Comparison of ENCODE assay signal across 1 cellular context in genomic region chr5:39206630-39207319, GRCh38.
TF ChIP-seq lines count a peak whose summit lies in the region.

No MANE protein-coding gene starts in this region.

TF ChIP-seq in HCT116, 20 proteins besides CTCF, POLR2A, EP300 and RAD21 (continued from another document):
- TF ChIP-seq REST (IDR thresholded peaks at IDR 0.05; ENCODE audit: low read depth) (no peak), SP1 (IDR thresholded peaks at IDR 0.05; ENCODE audit: low read depth) (no peak), ATF3 (IDR thresholded peaks at IDR 0.05) (no peak), SRF (IDR thresholded peaks at IDR 0.05; ENCODE audit: low read depth) (no peak)
